14 cellular contexts compared by ENCODE assay signal in genomic region chr17:19270347-19270950, GRCh38. TPM values are rescaled to one million over a fixed set of nuclear protein-coding genes. Genes with fewer than 3 reads are reported as not detected.
DNase-seq lines count a peak whose midpoint lies in the region; ATAC-seq, FAIRE-seq and TF ChIP-seq lines count a peak whose summit lies in the region.
"Had no signal": no experiment of that assay in that cellular context is flagged by ENCODE, and none has a peak within 500 bp of the region (broad histone marks: within the 10 kb centered on the region; RNA-seq: fewer than 3 reads in every experiment).

No MANE protein-coding gene starts in this region.

- ATAC-seq in heart right ventricle, result peak in 7 of 8 donors; percentile 1 to 58 (median 50)
- ATAC-seq in stimulated activated effector memory CD8-positive, alpha-beta T cell treated with anti-CD3 and anti-CD28 coated beads, Interleukin-12 subunit alpha, Interleukin-12 subunit beta, amount 100 ng/mL, for 72 hours, result no peak

- no peak overlapping the region for H3K4me3 Mint-ChIP-seq in stimulated activated effector memory CD8-positive, alpha-beta T cell treated with anti-CD3 and anti-CD28 coated beads, Interleukin-12 subunit alpha, Interleukin-12 subunit beta, amount 100 ng/mL, for 72 hours
- H3K4me3 Mint-ChIP-seq: immature natural killer cell had no signal

- H3K36me3 Mint-ChIP-seq in stimulated activated effector memory CD8-positive, alpha-beta T cell treated with anti-CD3 and anti-CD28 coated beads, Interleukin-12 subunit alpha, Interleukin-12 subunit beta, amount 100 ng/mL, for 72 hours, result no peaks in the 10 kb centered on the region
- H3K36me3 Mint-ChIP-seq: immature natural killer cell had no signal

- peaks cover 0 to 10% (median 0%) of the 10 kb centered on the region in 9 donors for H3K36me3 ChIP-seq in heart right ventricle
- peaks cover 0 to 3% of the 10 kb centered on the region in 2 donors for H3K36me3 ChIP-seq in small intestine (ENCODE audit: control insufficient read depth in 2 of 2, insufficient read depth in 2 of 2, low read length in 2 of 2)

- FAIRE-seq in GM19239 (lab: Jason Lieb, UNC), result peak; percentile 40
- no peak for FAIRE-seq in small intestine (lab: Jason Lieb, UNC)
- FAIRE-seq: RCC 7860 had no signal

- 45 to 51% methylated on average over 9 of the region's 9 CpGs for whole genome bisulfite sequencing in heart right ventricle, 2 donors
- 46 to 68% (median 58%) methylated on average over 9 of the region's 9 CpGs for WGBS in small intestine, 3 donors

- H3K27me3 ChIP-seq in heart right ventricle (peaks cover 0 to 3% (median 0%) of the 10 kb centered on the region in 7 donors), small intestine (ENCODE audit: control insufficient read depth in 2 of 2, insufficient read depth in 2 of 2, low read length in 2 of 2) (no peaks in the 10 kb centered on the region)

- intact Hi-C loops in heart right ventricle (cut with DNase I), result no loop called here

- peaks cover 27% of the 10 kb centered on the region for H3K4me1 Mint-ChIP-seq in stimulated activated effector memory CD8-positive, alpha-beta T cell treated with anti-CD3 and anti-CD28 coated beads, Interleukin-12 subunit alpha, Interleukin-12 subunit beta, amount 100 ng/mL, for 72 hours
- H3K4me1 Mint-ChIP-seq: immature natural killer cell had no signal

- H3K27ac Mint-ChIP-seq in stimulated activated effector memory CD8-positive, alpha-beta T cell treated with anti-CD3 and anti-CD28 coated beads, Interleukin-12 subunit alpha, Interleukin-12 subunit beta, amount 100 ng/mL, for 72 hours, result no peak overlapping the region
- H3K27ac Mint-ChIP-seq: immature natural killer cell had no signal

- H3K4me3 ChIP-seq in heart right ventricle, result no peak overlapping the region
- H3K4me3 ChIP-seq in small intestine (ENCODE audit: low read depth in 1 of 2, low read length in 2 of 2), result no peak overlapping the region

- H3K9me3 Mint-ChIP-seq in stimulated activated effector memory CD8-positive, alpha-beta T cell treated with anti-CD3 and anti-CD28 coated beads, Interleukin-12 subunit alpha, Interleukin-12 subunit beta, amount 100 ng/mL, for 72 hours, result no peaks in the 10 kb centered on the region
- H3K9me3 Mint-ChIP-seq: immature natural killer cell had no signal

- H3K4me1 ChIP-seq in heart right ventricle, result peaks cover 34 to 92% (median 76%) of the 10 kb centered on the region in 9 donors
- H3K4me1 ChIP-seq in small intestine (ENCODE audit: control insufficient read depth in 2 of 2, insufficient read depth in 1 of 2, low read depth in 1 of 2, low read length in 1 of 2), result peaks cover 0 to 21% of the 10 kb centered on the region in 2 donors
- H3K4me1 ChIP-seq: Caco-2 had no signal

- DNase-seq in GM19239 (ENCODE audit: insufficient read length, low spot score), result no peak
- peak; percentile 34 for DNase-seq in SHP77 treated with DMSO at 0.1 percent for 48 hours (lab: John Stamatoyannopoulos, UW)
- DNase-seq in heart right ventricle, result no peak
- DNase-seq in small intestine, result peak; percentile 46
- no peak for DNase-seq in stimulated activated effector memory CD8-positive, alpha-beta T cell treated with anti-CD3 and anti-CD28 coated beads, Interleukin-12 subunit alpha, Interleukin-12 subunit beta, amount 100 ng/mL, for 72 hours (ENCODE audit: low spot score in 2 of 2)
- DNase-seq in middle frontal gyrus (ENCODE audit: extremely low spot score, low spot score), result no peak
- DNase-seq in HT-29 (ENCODE audit: low spot score), result no peak
- no peak for DNase-seq in NCI-H1694 (lab: John Stamatoyannopoulos, UW)
- DNase-seq: Caco-2; immature natural killer cell; NCI-H187 treated with DMSO at 0.1 percent for 48 hours; stimulated activated CD4-positive, alpha-beta T cell treated with anti-CD3 and anti-CD28 coated beads, Interleukin-2, amount 100 ng/mL, for 48 hours had no signal

- TF ChIP-seq CTCF in heart right ventricle (IDR thresholded peaks at IDR 0.05), result peak in 6 of 9 donors; percentile 6 to 41 (median 24)

- peak overlapping the region; percentile 17 to 80 (median 74) for H3K27ac ChIP-seq in heart right ventricle
- peak overlapping the region in 1 of 2 donors; percentile 19 for H3K27ac ChIP-seq in small intestine (ENCODE audit: low read depth in 1 of 2, low read length in 1 of 2)
- H3K27ac ChIP-seq: epithelial cell of prostate had no signal

- no peaks in the 10 kb centered on the region for H3K9me3 ChIP-seq in heart right ventricle
- no peaks in the 10 kb centered on the region for H3K9me3 ChIP-seq in small intestine (ENCODE audit: control insufficient read depth, low read depth)
- H3K9me3 ChIP-seq: Caco-2 had no signal

RNA-seq across cellular contexts. Expression of gene EPN2, which starts 33.3 kb away (rescaled TPM):
- total RNA-seq in heart right ventricle, result 10 to 100 TPM; 42.7 to 83.1 (median 58.8) TPM
- polyA plus RNA-seq in heart right ventricle, result 10 to 100 TPM; 20.0 to 27.9 TPM
- polyA plus RNA-seq in small intestine, result 10 to 100 TPM in 1 of 3 donors, 1 to 10 TPM in 2; 4.2 to 13.8 (median 6.2) TPM
- total RNA-seq in HT-29 (2014; rRNA removed; shearing (Covaris generic)), result 16.8 and 18.1 TPM in 2 replicates

Comparison
In these comparisons a context has a peak if more than half of its experiments do, and no peak if none do; other contexts are left out.
1. DNase-seq: peak in SHP77 treated with DMSO at 0.1 percent for 48 hours (single experiment) and small intestine (single experiment); none in GM19239 (single experiment), heart right ventricle (0 of 2), stimulated activated effector memory CD8-positive, alpha-beta T cell treated with anti-CD3 and anti-CD28 coated beads, Interleukin-12 subunit alpha, Interleukin-12 subunit beta, amount 100 ng/mL, for 72 hours (0 of 2), middle frontal gyrus (single experiment), HT-29 (single experiment) and NCI-H1694 (single experiment).